9 cellular contexts compared by ENCODE assay signal in genomic region chr6:43972915-43973304, GRCh38.
DNase-seq lines count a peak whose midpoint lies in the region; ATAC-seq and TF ChIP-seq lines count a peak whose summit lies in the region.
"Had no signal": no experiment of that assay in that cellular context is flagged by ENCODE, and none has a peak within 500 bp of the region (broad histone marks: within the 10 kb centered on the region; RNA-seq: fewer than 3 reads in every experiment).

No MANE protein-coding gene starts in this region.

- H3K4me1 ChIP-seq in stomach = peaks cover 22 to 37% (median 31%) of the 10 kb centered on the region in 4 donors

- intact Hi-C loops in stomach (cut with DNase I; ENCODE audit: low total_unique reads) = no loop called here

- H3K27ac ChIP-seq in stomach = peak overlapping the region; percentile 12 to 78 (median 53)

- no peak for TF ChIP-seq EP300 in stomach (IDR thresholded peaks at IDR 0.05)

- no peak overlapping the region for H3K4me3 ChIP-seq in stomach

- no peaks in the 10 kb centered on the region for H3K36me3 ChIP-seq in stomach

- no peak for TF ChIP-seq CTCF in stomach (IDR thresholded peaks at IDR 0.05)
- TF ChIP-seq CTCF in GM10266 (IDR thresholded peaks at IDR 0.05; ENCODE audit: control insufficient read depth, insufficient read depth, low read depth, missing control alignments) = no peak

- ATAC-seq in HG03097 (IDR thresholded peaks at IDR 0.05; ENCODE audit: low FRiP score, unreplicated experiment) = no peak

- DNase-seq in HT1080 (ENCODE audit: low read depth) (peak; percentile 66), brain pericyte (ENCODE audit: low read depth, low spot score) (peak; percentile 48), iPS-NIHi11 (ENCODE audit: low spot score) (peak; percentile 3), stomach (peak; percentile 81), CD1c-positive myeloid dendritic cell (ENCODE audit: extremely low spot score) (no peak), activated gamma-delta T cell treated with Interleukin-2 at 50 U/mL for 16 hours (no peak), GM10266 (ENCODE audit: extremely low spot score) (no peak)
- DNase-seq: NCI-H510A had no signal

- H3K27me3 ChIP-seq in stomach = no peaks in the 10 kb centered on the region

- 8 to 24% (median 15%) methylated on average over 3 of the region's 3 CpGs for WGBS in stomach, 5 donors

- no peaks in the 10 kb centered on the region for H3K9me3 ChIP-seq in stomach

- no peak for TF ChIP-seq POLR2A in stomach (IDR thresholded peaks at IDR 0.05)

Comparison
In these comparisons a context has a peak if more than half of its experiments do, and no peak if none do; other contexts are left out.
1. DNase-seq: peak in HT1080 (single experiment), brain pericyte (single experiment), iPS-NIHi11 (single experiment) and stomach (single experiment); none in CD1c-positive myeloid dendritic cell (single experiment), activated gamma-delta T cell treated with Interleukin-2 at 50 U/mL for 16 hours (single experiment) and GM10266 (single experiment).